Comparison of ENCODE assay signal across 10 cellular contexts in genomic region chr1:65399003-65399402, GRCh38.
"Had no signal": no experiment of that assay in that cellular context is flagged by ENCODE, and none has a peak within 500 bp of the region (broad histone marks: within the 10 kb centered on the region; RNA-seq: fewer than 3 reads in every experiment).

No MANE protein-coding gene starts in this region.

- ATAC-seq: GM23338, HCT116 had no signal

- H3K36me3 ChIP-seq: HAP-1 had no signal

- H3K9ac ChIP-seq: GM23248 had no signal

- DNase-seq: GM23248, GOT3, H7, H9, HCEC 1CT, HFFc6 had no signal

- H3K27ac ChIP-seq: GM23248 had no signal

- H3K4me3 ChIP-seq: GM23248, GM23338, HAP-1 had no signal

- H2AFZ ChIP-seq: GM23248, GM23338 had no signal

- H3K9me3 Mint-ChIP-seq: GM23338, H9, HFFc6 had no signal

- H3K4me3 Mint-ChIP-seq: GM23338, H9, HFFc6 had no signal

- H3K4me1 ChIP-seq: HAP-1 had no signal

- H3K4me2 ChIP-seq: GM23338 had no signal

- FAIRE-seq: H1 had no signal

- H3K27ac Mint-ChIP-seq: GM23338, H9 had no signal

- H3K9me3 ChIP-seq: HAP-1 had no signal
